In genomic region chr11:111871693-111872161, GRCh38 we compare ENCODE assay signal across 7 cellular contexts. TPM values are rescaled to one million over a fixed set of nuclear protein-coding genes. Genes with fewer than 3 reads are reported as not detected.
DNase-seq lines count a peak whose midpoint lies in the region; ATAC-seq and TF ChIP-seq lines count a peak whose summit lies in the region.

No MANE protein-coding gene starts in this region.

- H3K36me3 ChIP-seq in H7 (replicated peaks; ENCODE audit: control insufficient read depth, insufficient read depth, low read length) (no peaks in the 10 kb centered on the region; the same call in 1 of the 2 replicates), RWPE2 (ENCODE audit: low read depth) (peaks cover 28% of the 10 kb centered on the region), neutrophil (no peaks in the 10 kb centered on the region)

- TF ChIP-seq CTCF in RWPE2 (IDR thresholded peaks at IDR 0.05; ENCODE audit: poor library complexity, severe bottlenecking) = no peak
- no peak for TF ChIP-seq CTCF in neutrophil (IDR thresholded peaks at IDR 0.05)

- ATAC-seq in RWPE2 (ENCODE audit: low read depth) = no peak
- no peak for ATAC-seq in HG03175 (IDR thresholded peaks at IDR 0.05; ENCODE audit: unreplicated experiment)
- no peak for ATAC-seq in left colon

- no peaks in the 10 kb centered on the region for H3K27me3 ChIP-seq in H7 (ENCODE audit: control insufficient read depth, insufficient read depth, low read length)
- no peaks in the 10 kb centered on the region for H3K27me3 ChIP-seq in RWPE2 (ENCODE audit: insufficient read depth, poor library complexity, severe bottlenecking)
- no peaks in the 10 kb centered on the region for H3K27me3 ChIP-seq in neutrophil

- intact Hi-C loops in left colon (cut with DNase I, micrococcal nuclease) = no loop called here

- H3K9me3 ChIP-seq in RWPE2 (ENCODE audit: severe bottlenecking) = no peaks in the 10 kb centered on the region
- H3K9me3 ChIP-seq in neutrophil = no peaks in the 10 kb centered on the region

- H3K27ac ChIP-seq in RWPE2 (ENCODE audit: poor library complexity, severe bottlenecking) (peak overlapping the region; percentile 61), epithelial cell of prostate (peak overlapping the region; percentile 63), neutrophil (no peak overlapping the region)

- H3K4me1 ChIP-seq in RWPE2 (ENCODE audit: insufficient read depth, poor library complexity, severe bottlenecking) = peaks cover 3% of the 10 kb centered on the region
- peaks cover 6 to 12% of the 10 kb centered on the region in 2 experiments for H3K4me1 ChIP-seq in neutrophil (ENCODE audit: control insufficient read depth in 1 of 2, insufficient read depth in 1 of 2, low read depth in 1 of 2, low read length in 1 of 2)

- H3K4me3 ChIP-seq in H7 (ENCODE audit: insufficient read depth, low read depth, low read length) (peak overlapping the region; percentile 74), RWPE2 (ENCODE audit: severe bottlenecking) (peak overlapping the region; percentile 80), neutrophil (ENCODE audit: low read depth in 1 of 2, low read length in 1 of 2) (peak overlapping the region; percentile 69 to 88)

- DNase-seq in H7 (peak; percentile 14), RWPE2 (ENCODE audit: low spot score) (no peak), epithelial cell of prostate (ENCODE audit: low read depth, low spot score) (no peak), left colon (no peak), ureter (ENCODE audit: low spot score) (no peak)

RNA-seq across cellular contexts. Expression of gene ALG9, which starts 0.3 kb away (rescaled TPM):
- total RNA-seq in H7 (2014; rRNA removed; shearing (Covaris generic)) = 17.4 and 23.3 TPM in 2 replicates
- 10 to 100 TPM; 20.6 to 23.4 TPM for total RNA-seq in left colon
- total RNA-seq in ureter = 33.5 TPM

RNA-seq across cellular contexts. Expression of gene FDXACB1, which starts 7.2 kb away (rescaled TPM):
- total RNA-seq in H7 (2014; rRNA removed; shearing (Covaris generic)) = 3.8 and 4.1 TPM in 2 replicates
- total RNA-seq in left colon (1 to 10 TPM; 1.2 to 1.9 TPM), ureter (3.8 TPM)

RNA-seq across cellular contexts. Expression of gene CFAP68, which starts 7.6 kb away (rescaled TPM):
- total RNA-seq in H7 (2014; rRNA removed; shearing (Covaris generic)) = 8.7 and 10.7 TPM in 2 replicates
- total RNA-seq in left colon (10 to 100 TPM; 19.1 to 23.0 TPM), ureter (50.9 TPM)

RNA-seq across cellular contexts. Expression of gene CRYAB, which starts 39.8 kb away (rescaled TPM):
- 0.44 and 1.5 TPM in 2 replicates for total RNA-seq in H7 (2014; rRNA removed; shearing (Covaris generic))
- total RNA-seq in left colon = 100 to 1,000 TPM in 1 of 2 donors, 10 to 100 TPM in 1; 11.5 to 100 TPM
- total RNA-seq in ureter = 106 TPM

RNA-seq across cellular contexts. Expression of gene HSPB2, which starts 40.8 kb away (rescaled TPM):
- total RNA-seq in H7 (2014; rRNA removed; shearing (Covaris generic)) = 0.18 TPM in 1 of 2 replicates, not detected in the other
- total RNA-seq in left colon (1 to 10 TPM in 1 of 2 donors, under 1 TPM in 1; 0.73 to 3.1 TPM), ureter (0.83 TPM)
